18 cellular contexts compared by ENCODE assay signal in the genomic region with DNA sequence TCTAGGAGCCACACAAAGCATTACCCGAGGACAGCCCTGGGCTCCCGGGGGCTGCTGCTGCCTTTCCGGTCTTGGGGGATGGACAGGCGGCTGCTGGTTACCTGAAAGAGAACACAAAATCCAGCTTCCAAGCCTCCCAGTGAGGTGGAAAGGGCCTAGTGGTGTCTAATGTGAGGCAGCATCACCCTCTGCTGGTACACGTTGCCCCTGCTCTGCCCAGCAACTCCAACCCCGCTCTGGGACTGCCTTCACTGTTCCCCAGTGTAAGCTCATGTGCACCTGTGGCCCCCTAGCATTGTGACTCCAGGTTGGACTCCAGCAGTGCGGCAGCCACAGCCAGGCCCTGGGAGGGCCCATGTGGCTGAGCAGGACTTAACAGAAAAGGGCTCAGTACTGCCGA. TPM values are rescaled to one million over a fixed set of nuclear protein-coding genes. Genes with fewer than 3 reads are reported as not detected.
"Had no signal": no experiment of that assay in that cellular context is flagged by ENCODE, and none has a peak within 500 bp of the region (broad histone marks: within the 10 kb centered on the region; RNA-seq: fewer than 3 reads in every experiment).

No MANE protein-coding gene starts in this region.

RNA-seq across cellular contexts. Expression of a gene that starts 2.5 kb away (rescaled TPM):
- total RNA-seq: left cardiac atrium, left lobe of liver, liver, lower lobe of right lung, mammary epithelial cell, mucosa of gallbladder, natural killer cell, occipital lobe, osteocyte, posterior vena cava, psoas muscle, skeletal muscle tissue, smooth muscle cell, temporal lobe, tibial nerve, ureter, uterus had no signal
- polyA plus RNA-seq: keratinocyte, liver, mammary epithelial cell, psoas muscle had no signal

RNA-seq across cellular contexts. Expression of a gene that starts 47.6 kb away (rescaled TPM):
- total RNA-seq: left cardiac atrium, left lobe of liver, liver, lower lobe of right lung, mammary epithelial cell, mucosa of gallbladder, natural killer cell, occipital lobe, osteocyte, posterior vena cava, psoas muscle, skeletal muscle tissue, smooth muscle cell, temporal lobe, tibial nerve, ureter, uterus had no signal
- polyA plus RNA-seq: keratinocyte, liver, mammary epithelial cell, psoas muscle had no signal
